ENCODE assay signal across 1 cellular context in genomic region chr3:33420966-33421365, GRCh38.
TF ChIP-seq lines count a peak whose summit lies in the region.

No MANE protein-coding gene starts in this region.

TF ChIP-seq in SK-N-SH, 30 proteins besides CTCF, POLR2A, EP300 and RAD21 (continued from another document):
- no peak for TF ChIP-seq USF1 (IDR thresholded peaks at IDR 0.05; ENCODE audit: borderline replicate concordance, low read depth)
